9 cellular contexts compared by ENCODE assay signal in the genomic region with DNA sequence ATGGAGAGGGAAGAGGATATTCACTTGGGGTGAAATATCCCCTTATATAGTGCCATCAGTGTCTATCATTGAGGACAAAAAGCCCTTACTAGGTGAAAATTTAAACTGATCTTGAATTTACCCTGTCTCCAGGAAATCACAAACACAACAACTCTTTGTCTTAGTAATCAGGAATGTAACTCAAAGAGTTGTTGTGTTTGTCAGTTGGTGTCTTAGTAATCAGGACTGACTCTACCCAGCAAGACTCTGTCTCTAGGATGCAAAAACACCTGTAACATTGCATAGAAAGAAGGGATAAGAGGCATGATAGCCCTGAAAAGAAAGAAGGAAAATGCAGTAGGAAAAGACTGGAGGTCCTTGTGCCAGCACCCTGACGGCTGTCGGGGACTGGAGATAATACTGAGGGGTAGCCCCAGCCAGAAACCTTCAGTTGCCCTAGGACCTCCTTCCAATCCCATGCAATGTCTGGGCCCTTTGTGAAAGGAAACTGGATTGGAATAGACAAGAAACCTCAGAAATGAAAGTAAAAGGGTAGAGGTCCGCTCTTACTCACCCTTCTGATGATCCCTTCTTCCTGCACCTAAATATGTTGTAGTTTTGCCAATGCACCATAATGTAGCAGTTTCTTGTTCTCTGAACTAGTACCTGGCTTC. TPM values are rescaled to one million over a fixed set of nuclear protein-coding genes. Genes with fewer than 3 reads are reported as not detected.
DNase-seq lines count a peak whose midpoint lies in the region; ATAC-seq, FAIRE-seq and TF ChIP-seq lines count a peak whose summit lies in the region.
"Had no signal": no experiment of that assay in that cellular context is flagged by ENCODE, and none has a peak within 500 bp of the region (broad histone marks: within the 10 kb centered on the region; RNA-seq: fewer than 3 reads in every experiment).

No MANE protein-coding gene starts in this region.

- no peak overlapping the region for H3K9ac ChIP-seq in astrocyte (ENCODE audit: low read length)

- H3K36me3 ChIP-seq in astrocyte (ENCODE audit: insufficient read depth, low read length) = no peaks in the 10 kb centered on the region
- H3K36me3 ChIP-seq in SJCRH30 = no peaks in the 10 kb centered on the region

- no peaks in the 10 kb centered on the region for H3K9me3 ChIP-seq in astrocyte (ENCODE audit: insufficient read depth, low read depth, low read length)
- H3K9me3 ChIP-seq in SJCRH30 (replicated peaks) = no peaks in the 10 kb centered on the region; the same call in 1 of the 2 replicates

- ATAC-seq in HG03175 (IDR thresholded peaks at IDR 0.05; ENCODE audit: unreplicated experiment) = peak; percentile 14
- ATAC-seq in stimulated activated effector memory CD8-positive, alpha-beta T cell treated with anti-CD3 and anti-CD28 coated beads, Interleukin-12 subunit alpha, Interleukin-12 subunit beta, amount 100 ng/mL, for 72 hours = peak; percentile 39
- no peak for ATAC-seq in GM21825 (IDR thresholded peaks at IDR 0.05; ENCODE audit: unreplicated experiment)

- peak overlapping the region; percentile 8 for H3K4me2 ChIP-seq in astrocyte (ENCODE audit: low read length)

- H3K27me3 ChIP-seq in astrocyte (ENCODE audit: insufficient read depth, low read length) (no peaks in the 10 kb centered on the region), SJCRH30 (no peaks in the 10 kb centered on the region)
- H3K27me3 ChIP-seq: stomach had no signal

- no peaks in the 10 kb centered on the region for H3K79me2 ChIP-seq in astrocyte (ENCODE audit: insufficient read depth, low read length)

- no peak for DNase-seq in activated naive CD4-positive, alpha-beta T cell treated with anti-CD3 and anti-CD28 coated beads, Interleukin-2, amount 10 ng/mL, durations not matched to agents 7 days and 5 days
- no peak for DNase-seq in activated naive CD4-positive, alpha-beta T cell (lab: John Stamatoyannopoulos, UW)
- no peak for DNase-seq in astrocyte (ENCODE audit: low read depth)
- DNase-seq in stimulated activated effector memory CD8-positive, alpha-beta T cell treated with anti-CD3 and anti-CD28 coated beads, Interleukin-12 subunit alpha, Interleukin-12 subunit beta, amount 100 ng/mL, for 72 hours (ENCODE audit: low spot score in 2 of 2) = no peak
- no peak for DNase-seq in SJCRH30
- DNase-seq in SHP77 treated with DMSO at 0.1 percent for 48 hours (lab: John Stamatoyannopoulos, UW) = no peak

- H3K4me1 ChIP-seq in astrocyte (ENCODE audit: insufficient read depth, low read length) (no peaks in the 10 kb centered on the region), SJCRH30 (no peaks in the 10 kb centered on the region)

- CTCF ChIA-PET in activated naive CD4-positive, alpha-beta T cell treated with anti-CD3 and anti-CD28 coated beads, Interleukin-2, amount 10 ng/mL, durations not matched to agents 7 days and 5 days (lab: Charles Lee) = interaction anchor here (0.8 to 4.2 kb wide), 11 partner anchors 10 to 162 kb away, joined by 3 to 14 read pairs (median 3); no protein-coding TSS in a partner anchor

- peak overlapping the region; percentile 38 for H3K27ac Mint-ChIP-seq in activated naive CD4-positive, alpha-beta T cell treated with anti-CD3 and anti-CD28 coated beads, Interleukin-2, amount 10 ng/mL, durations not matched to agents 7 days and 5 days
- H3K27ac Mint-ChIP-seq in astrocyte (ENCODE audit: unreplicated experiment) = no peak overlapping the region
- H3K27ac Mint-ChIP-seq in stimulated activated effector memory CD8-positive, alpha-beta T cell treated with anti-CD3 and anti-CD28 coated beads, Interleukin-12 subunit alpha, Interleukin-12 subunit beta, amount 100 ng/mL, for 72 hours = peak overlapping the region; percentile 62

- H3K27me3 Mint-ChIP-seq in activated naive CD4-positive, alpha-beta T cell treated with anti-CD3 and anti-CD28 coated beads, Interleukin-2, amount 10 ng/mL, durations not matched to agents 7 days and 5 days = no peaks in the 10 kb centered on the region
- H3K27me3 Mint-ChIP-seq in astrocyte (ENCODE audit: low read depth, unreplicated experiment) = no peaks in the 10 kb centered on the region

- H3K4me3 ChIP-seq in astrocyte (ENCODE audit: insufficient read depth, low read depth, low read length) = no peak overlapping the region
- no peak overlapping the region for H3K4me3 ChIP-seq in SJCRH30
- H3K4me3 ChIP-seq: stomach had no signal

- no peak for TF ChIP-seq CTCF in astrocyte (IDR thresholded peaks at IDR 0.05; ENCODE audit: insufficient read depth, low read depth, low read length)

- no peak overlapping the region for H3K27ac ChIP-seq in astrocyte (ENCODE audit: low read depth, low read length)
- no peak overlapping the region for H3K27ac ChIP-seq in SJCRH30
- H3K27ac ChIP-seq: stomach had no signal

- peaks cover 17% of the 10 kb centered on the region for H3K4me1 Mint-ChIP-seq in activated naive CD4-positive, alpha-beta T cell treated with anti-CD3 and anti-CD28 coated beads, Interleukin-2, amount 10 ng/mL, durations not matched to agents 7 days and 5 days
- H3K4me1 Mint-ChIP-seq in astrocyte (ENCODE audit: low read depth, unreplicated experiment) = peaks cover 5% of the 10 kb centered on the region
- H3K4me1 Mint-ChIP-seq in stimulated activated effector memory CD8-positive, alpha-beta T cell treated with anti-CD3 and anti-CD28 coated beads, Interleukin-12 subunit alpha, Interleukin-12 subunit beta, amount 100 ng/mL, for 72 hours = peaks cover 18% of the 10 kb centered on the region

- no peak for FAIRE-seq in astrocyte (lab: Jason Lieb, UNC)

- peaks cover 6% of the 10 kb centered on the region for H4K20me1 ChIP-seq in astrocyte (ENCODE audit: insufficient read depth, low read length)

- no peak overlapping the region for H2AFZ ChIP-seq in astrocyte (ENCODE audit: low read depth, low read length)

- peaks cover 6% of the 10 kb centered on the region for H3K36me3 Mint-ChIP-seq in activated naive CD4-positive, alpha-beta T cell treated with anti-CD3 and anti-CD28 coated beads, Interleukin-2, amount 10 ng/mL, durations not matched to agents 7 days and 5 days
- H3K36me3 Mint-ChIP-seq in astrocyte (ENCODE audit: low read depth, unreplicated experiment) = peaks cover 17% of the 10 kb centered on the region
- H3K36me3 Mint-ChIP-seq in stimulated activated effector memory CD8-positive, alpha-beta T cell treated with anti-CD3 and anti-CD28 coated beads, Interleukin-12 subunit alpha, Interleukin-12 subunit beta, amount 100 ng/mL, for 72 hours = no peaks in the 10 kb centered on the region

- peak overlapping the region; percentile 66 for H3K4me3 Mint-ChIP-seq in activated naive CD4-positive, alpha-beta T cell treated with anti-CD3 and anti-CD28 coated beads, Interleukin-2, amount 10 ng/mL, durations not matched to agents 7 days and 5 days
- no peak overlapping the region for H3K4me3 Mint-ChIP-seq in astrocyte (ENCODE audit: unreplicated experiment)
- H3K4me3 Mint-ChIP-seq in stimulated activated effector memory CD8-positive, alpha-beta T cell treated with anti-CD3 and anti-CD28 coated beads, Interleukin-12 subunit alpha, Interleukin-12 subunit beta, amount 100 ng/mL, for 72 hours = peak overlapping the region; percentile 33

- H3K9me3 Mint-ChIP-seq in activated naive CD4-positive, alpha-beta T cell treated with anti-CD3 and anti-CD28 coated beads, Interleukin-2, amount 10 ng/mL, durations not matched to agents 7 days and 5 days = peaks cover 20% of the 10 kb centered on the region
- peaks cover 10% of the 10 kb centered on the region for H3K9me3 Mint-ChIP-seq in astrocyte (ENCODE audit: unreplicated experiment)
- no peaks in the 10 kb centered on the region for H3K9me3 Mint-ChIP-seq in stimulated activated effector memory CD8-positive, alpha-beta T cell treated with anti-CD3 and anti-CD28 coated beads, Interleukin-12 subunit alpha, Interleukin-12 subunit beta, amount 100 ng/mL, for 72 hours

RNA-seq across cellular contexts. Expression of a gene that starts 45.3 kb away (rescaled TPM):
- total RNA-seq in astrocyte = 12.3 and 18.3 TPM in 2 replicates
- total RNA-seq in SJCRH30 (2014; rRNA removed; shearing (Covaris generic)) = 281 and 327 TPM in 2 replicates

Comparison
In these comparisons a context has a peak if more than half of its experiments do, and no peak if none do; other contexts are left out.
1. RNA of a gene that starts 45.3 kb away (total RNA-seq): 281 to 327 TPM in SJCRH30; 12.3 to 18.3 TPM in astrocyte; every median in the first group is over 10 times any median in the second.